In genomic region chr9:591292-591691, GRCh38 we compare ENCODE assay signal across 17 cellular contexts.
DNase-seq lines count a peak whose midpoint lies in the region; ATAC-seq and TF ChIP-seq lines count a peak whose summit lies in the region.
"Had no signal": no experiment of that assay in that cellular context is flagged by ENCODE, and none has a peak within 500 bp of the region (broad histone marks: within the 10 kb centered on the region; RNA-seq: fewer than 3 reads in every experiment).

No MANE protein-coding gene starts in this region.

- no peaks in the 10 kb centered on the region for H4K20me1 ChIP-seq in PC-9 (ENCODE audit: insufficient read depth)

- H3K9me3 ChIP-seq in PC-9 (ENCODE audit: insufficient read depth, low read depth) (no peaks in the 10 kb centered on the region), lower lobe of right lung (no peaks in the 10 kb centered on the region), upper lobe of right lung (no peaks in the 10 kb centered on the region)
- no peaks in the 10 kb centered on the region for H3K9me3 ChIP-seq in CD4-positive, alpha-beta memory T cell (ENCODE audit: control insufficient read depth in 1 of 2, low read length in 2 of 2)

- H3K4me2 ChIP-seq in PC-9, result no peak overlapping the region

- H3K4me3 ChIP-seq in PC-9 (no peak overlapping the region), lower lobe of right lung (no peak overlapping the region), upper lobe of right lung (no peak overlapping the region)
- no peak overlapping the region for H3K4me3 ChIP-seq in CD4-positive, alpha-beta memory T cell (ENCODE audit: low read length in 2 of 2)

- H3K27ac ChIP-seq in PC-9, result no peak overlapping the region
- H3K27ac ChIP-seq in epithelial cell of prostate, result peak overlapping the region; percentile 89
- H3K27ac ChIP-seq in lower lobe of right lung, result no peak overlapping the region
- peak overlapping the region; percentile 20 for H3K27ac ChIP-seq in upper lobe of right lung
- H3K27ac ChIP-seq in CD4-positive, alpha-beta memory T cell (ENCODE audit: low read depth, low read length), result no peak overlapping the region

- no peaks in the 10 kb centered on the region for H3K36me3 ChIP-seq in PC-9 (ENCODE audit: low read depth)
- H3K36me3 ChIP-seq in lower lobe of right lung, result no peaks in the 10 kb centered on the region
- H3K36me3 ChIP-seq in upper lobe of right lung, result no peaks in the 10 kb centered on the region
- H3K36me3 ChIP-seq in CD4-positive, alpha-beta memory T cell (ENCODE audit: insufficient read depth, low read length), result no peaks in the 10 kb centered on the region

- H3K36me3 Mint-ChIP-seq in WTC11, result peaks cover 17% of the 10 kb centered on the region
- H3K36me3 Mint-ChIP-seq in CD4-positive, alpha-beta memory T cell, result no peaks in the 10 kb centered on the region
- H3K36me3 Mint-ChIP-seq: immature natural killer cell had no signal

- peaks cover 16% of the 10 kb centered on the region for H3K4me1 Mint-ChIP-seq in WTC11
- peaks cover 0 to 3% (median 0%) of the 10 kb centered on the region in 4 donors for H3K4me1 Mint-ChIP-seq in CD4-positive, alpha-beta memory T cell
- H3K4me1 Mint-ChIP-seq: immature natural killer cell had no signal

- no peaks in the 10 kb centered on the region for H3K9me2 ChIP-seq in PC-9 (ENCODE audit: insufficient read depth)

- H3K9me3 Mint-ChIP-seq in WTC11, result peaks cover 16% of the 10 kb centered on the region
- no peaks in the 10 kb centered on the region for H3K9me3 Mint-ChIP-seq in CD4-positive, alpha-beta memory T cell
- H3K9me3 Mint-ChIP-seq: activated CD4-positive, alpha-beta T cell treated with anti-CD3 and anti-CD28 coated beads, Interleukin-2, amount 10 ng/mL, durations not matched to agents 7 days and 5 days; CD4-positive, alpha-beta T cell; dendritic cell treated with granulocyte-macrophage colony-stimulating factor and Interleukin-4, amounts not matched to agents 40 ng/mL and 50 ng/mL, for 4 days; immature natural killer cell had no signal

- H3K4me1 ChIP-seq in PC-9 (replicated peaks; ENCODE audit: insufficient read depth) (peaks cover 14% of the 10 kb centered on the region; the same call in 1 of the 2 replicates), lower lobe of right lung (peaks cover 15% of the 10 kb centered on the region), upper lobe of right lung (peaks cover 20% of the 10 kb centered on the region)
- no peaks in the 10 kb centered on the region for H3K4me1 ChIP-seq in CD4-positive, alpha-beta memory T cell (ENCODE audit: insufficient read depth, low read length)

- BruUV-seq in PC-9 (replicated peaks; lab: Mats Ljungman, UMichigan), result no TSS peak

- POLR2A ChIA-PET in PC-9 (lab: Charles Lee; ENCODE audit: unreplicated experiment) (no interaction called here), WTC11 (lab: Charles Lee) (no interaction called here)
- POLR2A ChIA-PET in CD4-positive, alpha-beta memory T cell (lab: Charles Lee; ENCODE audit: partially characterized antibody), result no interaction called here

- CTCF ChIA-PET in PC-9 (lab: Charles Lee) (no interaction called here), WTC11 (lab: Charles Lee) (interaction anchor here (0.6 kb wide), 1 partner anchor 173 kb away, joined by 3 read pairs; no protein-coding TSS in a partner anchor)
- CTCF ChIA-PET in CD4-positive, alpha-beta memory T cell (lab: Charles Lee; ENCODE audit: partially characterized antibody), result no interaction called here

- intact Hi-C loops in PC-9 (cut with micrococcal nuclease; ENCODE audit: unreplicated experiment) (no loop called here), lower lobe of right lung (cut with DNase I) (no loop called here), upper lobe of right lung (cut with DNase I) (no loop called here)
- intact Hi-C loops in CD4-positive, alpha-beta memory T cell (cut with micrococcal nuclease), result no loop called here

- H3K4me3 Mint-ChIP-seq in WTC11, result no peak overlapping the region
- H3K4me3 Mint-ChIP-seq in CD4-positive, alpha-beta memory T cell, result no peak overlapping the region
- H3K4me3 Mint-ChIP-seq: activated CD4-positive, alpha-beta T cell treated with anti-CD3 and anti-CD28 coated beads, Interleukin-2, amount 10 ng/mL, durations not matched to agents 7 days and 5 days; CD4-positive, alpha-beta T cell; dendritic cell treated with granulocyte-macrophage colony-stimulating factor and Interleukin-4, amounts not matched to agents 40 ng/mL and 50 ng/mL, for 4 days; immature natural killer cell had no signal

- no peaks in the 10 kb centered on the region; the same call in 1 of the 2 replicates for H3K27me3 Mint-ChIP-seq in WTC11 (ENCODE audit: low read depth)
- no peaks in the 10 kb centered on the region for H3K27me3 Mint-ChIP-seq in CD4-positive, alpha-beta memory T cell
- H3K27me3 Mint-ChIP-seq: CD4-positive, alpha-beta T cell had no signal

- no peak overlapping the region for H3K27ac Mint-ChIP-seq in WTC11
- H3K27ac Mint-ChIP-seq in CD4-positive, alpha-beta memory T cell, result no peak overlapping the region
- H3K27ac Mint-ChIP-seq: activated CD4-positive, alpha-beta T cell treated with anti-CD3 and anti-CD28 coated beads, Interleukin-2, amount 10 ng/mL, durations not matched to agents 7 days and 5 days; CD4-positive, alpha-beta T cell; dendritic cell treated with granulocyte-macrophage colony-stimulating factor and Interleukin-4, amounts not matched to agents 40 ng/mL and 50 ng/mL, for 4 days; immature natural killer cell had no signal

- H3K79me2 ChIP-seq in PC-9 (ENCODE audit: low read depth), result no peaks in the 10 kb centered on the region

- DNase-seq in PC-9, result peak; percentile 52 to 55
- peak; percentile 59 for DNase-seq in epithelial cell of prostate (ENCODE audit: low read depth, low spot score)
- peak; percentile 68 for DNase-seq in lower lobe of right lung
- no peak for DNase-seq in upper lobe of right lung
- DNase-seq in WTC11 (ENCODE audit: low spot score), result no peak
- DNase-seq in CD4-positive, alpha-beta memory T cell, result no peak
- DNase-seq: activated CD4-positive, alpha-beta T cell treated with anti-CD3 and anti-CD28 coated beads, Interleukin-2, amount 10 ng/mL, durations not matched to agents 7 days and 5 days; amniotic stem cell; CD4-positive, alpha-beta T cell; GF-D8; immature natural killer cell; KBM-7; NCI-H1436 treated with DMSO at 0.1 percent for 48 hours; NCI-H526; stimulated activated CD4-positive, alpha-beta T cell treated with anti-CD3 and anti-CD28 coated beads, Interleukin-2, amount 100 ng/mL, for 48 hours had no signal

- no peaks in the 10 kb centered on the region for H3K27me3 ChIP-seq in PC-9 (ENCODE audit: insufficient read depth, low read depth)
- no peaks in the 10 kb centered on the region for H3K27me3 ChIP-seq in lower lobe of right lung (ENCODE audit: low read depth)
- no peaks in the 10 kb centered on the region for H3K27me3 ChIP-seq in upper lobe of right lung
- H3K27me3 ChIP-seq in CD4-positive, alpha-beta memory T cell (ENCODE audit: insufficient read depth, low read length), result no peaks in the 10 kb centered on the region

- no peak overlapping the region for H2AFZ ChIP-seq in PC-9

- H3F3A ChIP-seq in PC-9 (ENCODE audit: insufficient read depth, low read depth), result no peaks in the 10 kb centered on the region

- ATAC-seq in lower lobe of right lung, result peak; percentile 89 to 90
- peak; percentile 94 for ATAC-seq in upper lobe of right lung
- ATAC-seq in WTC11, result no peak
- no peak for ATAC-seq in GM21576 (IDR thresholded peaks at IDR 0.05; ENCODE audit: unreplicated experiment)

- TF ChIP-seq CTCF in PC-9 (conservative IDR thresholded peaks at IDR 0.05) (no peak), lower lobe of right lung (IDR thresholded peaks at IDR 0.05) (no peak), upper lobe of right lung (IDR thresholded peaks at IDR 0.05) (no peak), WTC11 (IDR thresholded peaks at IDR 0.05) (no peak)

TF ChIP-seq in WTC11, 78 proteins besides CTCF, POLR2A, EP300 and RAD21 (continues in another document):
- TF ChIP-seq, protein P1, sequence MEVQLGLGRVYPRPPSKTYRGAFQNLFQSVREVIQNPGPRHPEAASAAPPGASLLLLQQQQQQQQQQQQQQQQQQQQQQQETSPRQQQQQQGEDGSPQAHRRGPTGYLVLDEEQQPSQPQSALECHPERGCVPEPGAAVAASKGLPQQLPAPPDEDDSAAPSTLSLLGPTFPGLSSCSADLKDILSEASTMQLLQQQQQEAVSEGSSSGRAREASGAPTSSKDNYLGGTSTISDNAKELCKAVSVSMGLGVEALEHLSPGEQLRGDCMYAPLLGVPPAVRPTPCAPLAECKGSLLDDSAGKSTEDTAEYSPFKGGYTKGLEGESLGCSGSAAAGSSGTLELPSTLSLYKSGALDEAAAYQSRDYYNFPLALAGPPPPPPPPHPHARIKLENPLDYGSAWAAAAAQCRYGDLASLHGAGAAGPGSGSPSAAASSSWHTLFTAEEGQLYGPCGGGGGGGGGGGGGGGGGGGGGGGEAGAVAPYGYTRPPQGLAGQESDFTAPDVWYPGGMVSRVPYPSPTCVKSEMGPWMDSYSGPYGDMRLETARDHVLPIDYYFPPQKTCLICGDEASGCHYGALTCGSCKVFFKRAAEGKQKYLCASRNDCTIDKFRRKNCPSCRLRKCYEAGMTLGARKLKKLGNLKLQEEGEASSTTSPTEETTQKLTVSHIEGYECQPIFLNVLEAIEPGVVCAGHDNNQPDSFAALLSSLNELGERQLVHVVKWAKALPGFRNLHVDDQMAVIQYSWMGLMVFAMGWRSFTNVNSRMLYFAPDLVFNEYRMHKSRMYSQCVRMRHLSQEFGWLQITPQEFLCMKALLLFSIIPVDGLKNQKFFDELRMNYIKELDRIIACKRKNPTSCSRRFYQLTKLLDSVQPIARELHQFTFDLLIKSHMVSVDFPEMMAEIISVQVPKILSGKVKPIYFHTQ (CRISPR knock-in tag; IDR thresholded peaks at IDR 0.05), result no peak
- TF ChIP-seq ZNF138 (CRISPR knock-in tag; conservative IDR thresholded peaks at IDR 0.05), result no peak
- no peak for TF ChIP-seq ZNF317 (CRISPR knock-in tag; IDR thresholded peaks at IDR 0.05; ENCODE audit: borderline replicate concordance, low read depth)
- no peak for TF ChIP-seq CREM (CRISPR knock-in tag; IDR thresholded peaks at IDR 0.05)
- no peak for TF ChIP-seq RELA (CRISPR knock-in tag; IDR thresholded peaks at IDR 0.05; ENCODE audit: borderline replicate concordance)
- TF ChIP-seq E2F5 (CRISPR knock-in tag; IDR thresholded peaks at IDR 0.05), result no peak
- TF ChIP-seq ATF3 (CRISPR knock-in tag; conservative IDR thresholded peaks at IDR 0.05), result no peak
- TF ChIP-seq SMAD4 (CRISPR knock-in tag; IDR thresholded peaks at IDR 0.05), result no peak

Comparison
In these comparisons a context has a peak if more than half of its experiments do, and no peak if none do; other contexts are left out.
1. DNase-seq: peak in PC-9 (2 of 2), epithelial cell of prostate (single experiment) and lower lobe of right lung (single experiment); none in upper lobe of right lung (single experiment), WTC11 (single experiment) and CD4-positive, alpha-beta memory T cell (0 of 5).
2. H3K27ac ChIP-seq: peak in epithelial cell of prostate (single experiment) and upper lobe of right lung (single experiment); none in PC-9 (single experiment), lower lobe of right lung (single experiment) and CD4-positive, alpha-beta memory T cell (single experiment).
3. ATAC-seq: peak in lower lobe of right lung (2 of 2) and upper lobe of right lung (single experiment); none in WTC11 (single experiment) and GM21576 (single experiment).